11 cellular contexts compared by ENCODE assay signal in genomic region chr1:192485692-192486436, GRCh38.
DNase-seq lines count a peak whose midpoint lies in the region; ATAC-seq, FAIRE-seq and TF ChIP-seq lines count a peak whose summit lies in the region.
"Had no signal": no experiment of that assay in that cellular context is flagged by ENCODE, and none has a peak within 500 bp of the region (broad histone marks: within the 10 kb centered on the region; RNA-seq: fewer than 3 reads in every experiment).

No MANE protein-coding gene starts in this region.

- H3K27me3 ChIP-seq in HCT116 (ENCODE audit: insufficient read depth, low read length) (no peaks in the 10 kb centered on the region), astrocyte (ENCODE audit: insufficient read depth, low read length) (no peaks in the 10 kb centered on the region), right cardiac atrium (ENCODE audit: control insufficient read depth, insufficient read depth) (no peaks in the 10 kb centered on the region), subcutaneous abdominal adipose tissue (ENCODE audit: control insufficient read depth in 5 of 5, insufficient read depth in 4 of 5, low read length in 5 of 5) (no peaks in the 10 kb centered on the region)

- ATAC-seq in HCT116 (no peak), right cardiac atrium (peak; percentile 92 to 97), GM18861 (IDR thresholded peaks at IDR 0.05; ENCODE audit: unreplicated experiment) (no peak), GM18870 (IDR thresholded peaks at IDR 0.05; ENCODE audit: unreplicated experiment) (no peak), GM21447 (IDR thresholded peaks at IDR 0.05; ENCODE audit: unreplicated experiment) (no peak)

- no peak for TF ChIP-seq POLR2A in HCT116 (IDR thresholded peaks at IDR 0.05; ENCODE audit: borderline replicate concordance, extremely low read depth, insufficient read depth, insufficient read length)

- 55% methylated on average over 1 of the region's 1 CpG for WGBS in right cardiac atrium

- H3K27ac ChIP-seq in HCT116 (ENCODE audit: low read depth, low read length): no peak overlapping the region
- peak overlapping the region; percentile 60 for H3K27ac ChIP-seq in astrocyte (ENCODE audit: low read depth, low read length)
- no peak overlapping the region for H3K27ac ChIP-seq in right cardiac atrium (ENCODE audit: low read length)
- H3K27ac ChIP-seq in subcutaneous abdominal adipose tissue (ENCODE audit: low read depth, low read length): peak overlapping the region; percentile 49

- no peaks in the 10 kb centered on the region for H3K36me3 ChIP-seq in HCT116 (ENCODE audit: control insufficient read depth in 1 of 2, insufficient read depth in 2 of 2, low read length in 2 of 2)
- no peaks in the 10 kb centered on the region for H3K36me3 ChIP-seq in astrocyte (ENCODE audit: insufficient read depth, low read length)
- no peaks in the 10 kb centered on the region for H3K36me3 ChIP-seq in subcutaneous abdominal adipose tissue (ENCODE audit: control insufficient read depth in 5 of 5, insufficient read depth in 5 of 5, low read length in 5 of 5)

- H3K79me2 ChIP-seq in HCT116 (ENCODE audit: insufficient read depth, low read length) (no peaks in the 10 kb centered on the region), astrocyte (ENCODE audit: insufficient read depth, low read length) (no peaks in the 10 kb centered on the region)

- H3K9me3 ChIP-seq in HCT116 (ENCODE audit: control insufficient read depth in 1 of 2, insufficient read depth in 1 of 2, low read depth in 1 of 2, low read length in 2 of 2) (no peaks in the 10 kb centered on the region), astrocyte (ENCODE audit: insufficient read depth, low read depth, low read length) (no peaks in the 10 kb centered on the region), right cardiac atrium (ENCODE audit: control insufficient read depth, low read length) (no peaks in the 10 kb centered on the region), subcutaneous abdominal adipose tissue (ENCODE audit: control insufficient read depth in 5 of 5, low read length in 5 of 5) (no peaks in the 10 kb centered on the region)

- TF ChIP-seq CTCF in HCT116 (IDR thresholded peaks at IDR 0.05 in 2 of 3, conservative IDR thresholded peaks at IDR 0.05 in 1 of 3; ENCODE audit: borderline replicate concordance in 1 of 3, insufficient read depth in 1 of 3, low read depth in 2 of 3, low read length in 2 of 3) (no peak), astrocyte (IDR thresholded peaks at IDR 0.05; ENCODE audit: insufficient read depth, low read depth, low read length) (no peak)

- H3K4me3 ChIP-seq in HCT116 (replicated peaks in 1 of 2; ENCODE audit: low read depth in 1 of 2, low read length in 2 of 2) (no peak overlapping the region), astrocyte (ENCODE audit: insufficient read depth, low read depth, low read length) (no peak overlapping the region), right cardiac atrium (ENCODE audit: low read length) (no peak overlapping the region), subcutaneous abdominal adipose tissue (ENCODE audit: low read depth in 1 of 5, low read length in 5 of 5) (no peak overlapping the region)

- H3K4me1 Mint-ChIP-seq in astrocyte (ENCODE audit: low read depth, unreplicated experiment): peaks cover 5% of the 10 kb centered on the region

- TF ChIP-seq RAD21 in HCT116 (IDR thresholded peaks at IDR 0.05; ENCODE audit: low read depth): no peak

- H4K20me1 ChIP-seq in HCT116 (ENCODE audit: insufficient read depth): no peaks in the 10 kb centered on the region
- H4K20me1 ChIP-seq in astrocyte (ENCODE audit: insufficient read depth, low read length): no peaks in the 10 kb centered on the region

- CTCF ChIA-PET in HCT116 (lab: Charles Lee): no interaction called here

- H2AFZ ChIP-seq in HCT116 (ENCODE audit: low read depth, low read length, poor library complexity, severe bottlenecking): no peak overlapping the region
- H2AFZ ChIP-seq in astrocyte (ENCODE audit: low read depth, low read length): no peak overlapping the region

- DNase-seq in HCT116 (ENCODE audit: low read depth, low spot score): no peak
- DNase-seq in astrocyte (ENCODE audit: low read depth): peak; percentile 99
- DNase-seq in right cardiac atrium: peak in 2 of 3 donors; percentile 57 to 75
- no peak for DNase-seq in NCI-H1048 (lab: John Stamatoyannopoulos, UW)
- DNase-seq: naive B cell; stimulated activated naive CD4-positive, alpha-beta T cell treated with Interleukin-2 at 50 U/mL for 16 hours had no signal

- no peaks in the 10 kb centered on the region for H3K36me3 Mint-ChIP-seq in astrocyte (ENCODE audit: low read depth, unreplicated experiment)
- H3K36me3 Mint-ChIP-seq: activated naive CD4-positive, alpha-beta T cell treated with anti-CD3 and anti-CD28 coated beads, Interleukin-2, amount 50 U/mL, for 24 hours; naive B cell had no signal

- H3K9me3 Mint-ChIP-seq in astrocyte (ENCODE audit: unreplicated experiment): no peaks in the 10 kb centered on the region
- H3K9me3 Mint-ChIP-seq: activated naive CD4-positive, alpha-beta T cell treated with anti-CD3 and anti-CD28 coated beads, Interleukin-2, amount 50 U/mL, for 24 hours had no signal

- intact Hi-C loops in HCT116 (cut with micrococcal nuclease) (no loop called here), right cardiac atrium (cut with DNase I) (no loop called here)

- FAIRE-seq in astrocyte (lab: Jason Lieb, UNC): peak; percentile 9

- no peak overlapping the region for H3K4me3 Mint-ChIP-seq in astrocyte (ENCODE audit: unreplicated experiment)
- H3K4me3 Mint-ChIP-seq: activated naive CD4-positive, alpha-beta T cell treated with anti-CD3 and anti-CD28 coated beads, Interleukin-2, amount 50 U/mL, for 24 hours; naive B cell had no signal

- H3K27ac Mint-ChIP-seq in astrocyte (ENCODE audit: unreplicated experiment): no peak overlapping the region
- H3K27ac Mint-ChIP-seq: activated naive CD4-positive, alpha-beta T cell treated with anti-CD3 and anti-CD28 coated beads, Interleukin-2, amount 50 U/mL, for 24 hours; naive B cell had no signal

- H3K4me1 ChIP-seq in HCT116 (ENCODE audit: control insufficient read depth in 1 of 2, insufficient read depth in 2 of 2, low read length in 2 of 2) (peaks cover 0 to 12% of the 10 kb centered on the region in 2 experiments; a peak in 2 of 4 replicates), astrocyte (ENCODE audit: insufficient read depth, low read length) (peaks cover 26% of the 10 kb centered on the region), right cardiac atrium (ENCODE audit: control insufficient read depth, insufficient read depth, low read length) (no peaks in the 10 kb centered on the region), subcutaneous abdominal adipose tissue (ENCODE audit: control insufficient read depth in 5 of 5, insufficient read depth in 5 of 5, low read length in 5 of 5) (peaks cover 0 to 19% (median 3%) of the 10 kb centered on the region in 5 donors)

- POLR2A ChIA-PET in HCT116 (lab: Charles Lee): no interaction called here

- H3K4me2 ChIP-seq in HCT116 (ENCODE audit: low read length) (peak overlapping the region; percentile 6; the same call in 1 of the 2 replicates), astrocyte (ENCODE audit: low read length) (peak overlapping the region; percentile 11)

- H3K9me2 ChIP-seq in HCT116 (ENCODE audit: insufficient read depth): no peaks in the 10 kb centered on the region

- RAD21 ChIA-PET in HCT116 (lab: Charles Lee; ENCODE audit: low non-redundant PET in 1 of 2, low total read pairs in 2 of 2, uncharacterized antibody in 2 of 2, unreplicated experiment in 2 of 2): no interaction called here

- H3K9ac ChIP-seq in HCT116 (ENCODE audit: low read length): no peak overlapping the region
- H3K9ac ChIP-seq in astrocyte (ENCODE audit: low read length): no peak overlapping the region
- no peak overlapping the region for H3K9ac ChIP-seq in subcutaneous abdominal adipose tissue (ENCODE audit: low read length in 5 of 5)

- H3K27me3 Mint-ChIP-seq in astrocyte (ENCODE audit: low read depth, unreplicated experiment): no peaks in the 10 kb centered on the region
- H3K27me3 Mint-ChIP-seq: activated naive CD4-positive, alpha-beta T cell treated with anti-CD3 and anti-CD28 coated beads, Interleukin-2, amount 50 U/mL, for 24 hours had no signal

- BruUV-seq in HCT116 (replicated peaks; lab: Mats Ljungman, UMichigan): no TSS peak

TF ChIP-seq in HCT116, 20 proteins besides CTCF, POLR2A, EP300 and RAD21:
- TF ChIP-seq POLR2AphosphoS5 (IDR thresholded peaks at IDR 0.05; ENCODE audit: low read depth, low read length) (no peak), SP1 (IDR thresholded peaks at IDR 0.05; ENCODE audit: low read depth) (0 out of 2 replicates have a peak, but pooled peaks have one; percentile 24), CEBPB (IDR thresholded peaks at IDR 0.05; ENCODE audit: low read depth) (peak; percentile 62; the same call in 1 of the 2 replicates)

Comparison
In these comparisons a context has a peak if more than half of its experiments do, and no peak if none do; other contexts are left out.
1. ATAC-seq: peak in right cardiac atrium (2 of 2); none in HCT116 (single experiment), GM18861 (single experiment), GM18870 (single experiment) and GM21447 (single experiment).
2. DNase-seq: peak in astrocyte (single experiment) and right cardiac atrium (2 of 3); none in HCT116 (single experiment) and NCI-H1048 (single experiment).
3. H3K27ac ChIP-seq: peak in astrocyte (single experiment) and subcutaneous abdominal adipose tissue (single experiment); none in HCT116 (single experiment) and right cardiac atrium (single experiment).